28 cellular contexts compared by ENCODE assay signal in the genomic region with DNA sequence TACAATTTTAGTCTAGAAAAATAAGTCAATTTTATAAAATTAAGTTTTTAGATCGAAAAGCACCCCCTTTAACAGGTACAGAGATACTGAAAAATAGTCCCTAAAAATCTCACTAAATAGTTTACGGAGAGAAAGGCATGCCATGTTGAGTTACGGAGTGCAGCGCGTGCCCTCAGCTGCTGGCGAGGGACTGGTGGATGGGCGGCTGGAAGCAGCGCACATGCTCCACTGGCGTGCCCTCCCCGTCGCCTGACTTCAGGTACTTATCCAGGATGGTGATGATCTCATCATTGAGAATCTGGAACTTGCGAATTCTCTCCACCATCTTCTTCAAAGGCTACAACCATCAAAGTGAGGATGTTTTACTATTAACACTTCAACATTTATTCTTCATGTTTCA.
"Had no signal": no experiment of that assay in that cellular context is flagged by ENCODE, and none has a peak within 500 bp of the region (broad histone marks: within the 10 kb centered on the region; RNA-seq: fewer than 3 reads in every experiment).

No MANE protein-coding gene starts in this region.

- ATAC-seq: activated CD4-positive, alpha-beta T cell treated with anti-CD3 and anti-CD28 coated beads for 36 hours; activated naive CD8-positive, alpha-beta T cell treated with anti-CD3 and anti-CD28 coated beads, Interleukin-2, amount 50 U/mL, for 24 hours; PC-3; WTC11 had no signal

- H3K4me1 ChIP-seq: Peyer's patch had no signal

- FAIRE-seq: colon, TTC549 had no signal

- H3K9me3 ChIP-seq: Peyer's patch, SJSA1, SK-N-SH had no signal

- H3K4me2 ChIP-seq: SK-N-SH had no signal

- H3K27me3 ChIP-seq: brain microvascular endothelial cell, Peyer's patch, SJSA1 had no signal

- H3K4me3 ChIP-seq: Peyer's patch, SJSA1 had no signal

- H3K9ac ChIP-seq: SK-N-SH had no signal

- H3K27ac ChIP-seq: brain microvascular endothelial cell, Peyer's patch, SJSA1 had no signal

- DNase-seq: activated CD4-positive, alpha-beta memory T cell treated with anti-CD3 and anti-CD28 coated beads for 36 hours; activated CD4-positive, alpha-beta T cell treated with anti-CD3 and anti-CD28 coated beads for 36 hours; activated CD4-positive, alpha-beta T cell treated with anti-CD3 and anti-CD28 coated beads, Interleukin-2, amount 50 U/mL, for 1 hour; activated CD8-positive, alpha-beta memory T cell treated with anti-CD3 and anti-CD28 coated beads, Interleukin-2, amount 50 U/mL, for 48 hours; activated effector memory CD4-positive, alpha-beta T cell treated with Interleukin-2 at 50 U/mL for 16 hours; activated naive CD4-positive, alpha-beta T cell treated with anti-CD3 and anti-CD28 coated beads, Interleukin-2, amount 10 ng/mL, durations not matched to agents 7 days and 5 days; activated naive CD8-positive, alpha-beta T cell treated with anti-CD3 and anti-CD28 coated beads, Interleukin-2, amount 50 U/mL, for 24 hours; activated T-cell treated with anti-CD3 and anti-CD28 coated beads, Interleukin-2, amount 50 U/mL, for 48 hours; anterior cingulate cortex; brain microvascular endothelial cell; central memory CD4-positive, alpha-beta T cell; MM.1S; MV-4-11; NCI-H1092; NCI-H1436 treated with DMSO at 0.1 percent for 48 hours; NCI-H1694 treated with DMSO at 0.1 percent for 48 hours; NCI-H2029; NCI-H345; NCI-H524 treated with DMSO at 0.1 percent for 48 hours; PC-3; Peyer's patch; RPMI8226; SHP77 treated with DMSO at 0.1 percent for 48 hours; SK-N-SH had no signal
